Comparison of ENCODE assay signal across 8 cellular contexts in genomic region chr3:14431556-14431927, GRCh38. TPM values are rescaled to one million over a fixed set of nuclear protein-coding genes. Genes with fewer than 3 reads are reported as not detected.
DNase-seq lines count a peak whose midpoint lies in the region; ATAC-seq and TF ChIP-seq lines count a peak whose summit lies in the region.

No MANE protein-coding gene starts in this region.

- ATAC-seq in GM19025 (IDR thresholded peaks at IDR 0.05; ENCODE audit: low read depth, unreplicated experiment) (peak; percentile 19), HG03066 (IDR thresholded peaks at IDR 0.05; ENCODE audit: low read depth, unreplicated experiment) (peak; percentile 32), right cardiac atrium (no peak)

- CTCF ChIA-PET in A673 (lab: Charles Lee) = no interaction called here

- H3K4me3 ChIP-seq in A673 (ENCODE audit: low read depth, low read length, poor library complexity, severe bottlenecking) (no peak overlapping the region), right cardiac atrium (ENCODE audit: low read length) (no peak overlapping the region), tibial artery (no peak overlapping the region), brain microvascular endothelial cell (ENCODE audit: low read depth, low read length) (no peak overlapping the region)

- intact Hi-C loops in A673 (cut with micrococcal nuclease; ENCODE audit: unreplicated experiment) (no loop called here), right cardiac atrium (cut with DNase I) (no loop called here), tibial artery (cut with DNase I; ENCODE audit: low total_unique reads) (no loop called here)

- no peaks in the 10 kb centered on the region for H3K36me3 ChIP-seq in A673 (ENCODE audit: insufficient read depth, low read length, poor library complexity, severe bottlenecking)
- no peaks in the 10 kb centered on the region for H3K36me3 ChIP-seq in tibial artery
- no peaks in the 10 kb centered on the region for H3K36me3 ChIP-seq in brain microvascular endothelial cell (replicated peaks)

- TF ChIP-seq CTCF in A673 (conservative IDR thresholded peaks at IDR 0.05; ENCODE audit: low read depth, low read length) = 0 out of 2 replicates have a peak, but pooled peaks have one; percentile 12
- no peak for TF ChIP-seq CTCF in tibial artery (IDR thresholded peaks at IDR 0.05)
- TF ChIP-seq CTCF in brain microvascular endothelial cell (IDR thresholded peaks at IDR 0.05; ENCODE audit: low read depth, low read length, missing control alignments) = no peak

- WGBS in right cardiac atrium = 65% methylated on average over 8 of the region's 8 CpGs

- H3K27ac ChIP-seq in A673 (ENCODE audit: low read depth, low read length, poor library complexity, severe bottlenecking) = peak overlapping the region; percentile 68
- peak overlapping the region; percentile 49 for H3K27ac ChIP-seq in right cardiac atrium (ENCODE audit: low read length)
- peak overlapping the region; percentile 60 to 77 for H3K27ac ChIP-seq in tibial artery
- no peak overlapping the region for H3K27ac ChIP-seq in brain microvascular endothelial cell

- H3K27me3 ChIP-seq in A673 (replicated peaks; ENCODE audit: insufficient read depth, low read depth, low read length, poor library complexity) (no peaks in the 10 kb centered on the region), right cardiac atrium (ENCODE audit: control insufficient read depth, insufficient read depth) (no peaks in the 10 kb centered on the region), tibial artery (no peaks in the 10 kb centered on the region), brain microvascular endothelial cell (replicated peaks) (no peaks in the 10 kb centered on the region)

- BruUV-seq in A673 (replicated peaks; lab: Mats Ljungman, UMichigan) = no TSS peak

- H3K4me1 ChIP-seq in A673 (ENCODE audit: insufficient read depth, low read length, poor library complexity, severe bottlenecking) = peaks cover 49% of the 10 kb centered on the region
- peaks cover 46% of the 10 kb centered on the region for H3K4me1 ChIP-seq in right cardiac atrium (ENCODE audit: control insufficient read depth, insufficient read depth, low read length)
- peaks cover 0 to 41% (median 38%) of the 10 kb centered on the region in 4 donors for H3K4me1 ChIP-seq in tibial artery

- H3K9me3 ChIP-seq in A673 (ENCODE audit: low read depth, low read length, poor library complexity, severe bottlenecking) (no peaks in the 10 kb centered on the region), right cardiac atrium (ENCODE audit: control insufficient read depth, low read length) (no peaks in the 10 kb centered on the region), tibial artery (no peaks in the 10 kb centered on the region)

- in situ Hi-C loops in brain microvascular endothelial cell (cut with HindIII; ENCODE audit: low pct_ligation_motif_present, low sequenced_read_pairs) = no loop called here

- POLR2A ChIA-PET in A673 (lab: Charles Lee; ENCODE audit: low non-redundant PET) = no interaction called here

- DNase-seq in A673 (ENCODE audit: low spot score) = no peak
- peak; percentile 67 for DNase-seq in UCSD-AML1 (lab: John Stamatoyannopoulos, UW; ENCODE audit: unreplicated experiment)
- DNase-seq in right cardiac atrium = peak in 2 of 3 donors; percentile 45 to 56
- no peak for DNase-seq in tibial artery
- no peak for DNase-seq in NCI-H1417 (lab: John Stamatoyannopoulos, UW)
- DNase-seq in brain microvascular endothelial cell = no peak

RNA-seq across cellular contexts. Expression of gene SLC6A6, which starts 29.1 kb away (rescaled TPM):
- 48.8 and 55.1 TPM in 2 replicates for total RNA-seq in A673 (2021)
- 100 to 1,000 TPM in 1 of 4 donors, 10 to 100 TPM in 3; 21.3 to 106 (median 38.4) TPM for total RNA-seq in right cardiac atrium
- polyA plus RNA-seq in right cardiac atrium = 23.7 TPM

Comparison
In these comparisons a context has a peak if more than half of its experiments do, and no peak if none do; other contexts are left out.
1. DNase-seq: peak in UCSD-AML1 (single experiment) and right cardiac atrium (2 of 3); none in A673 (single experiment), tibial artery (0 of 2), NCI-H1417 (0 of 3) and brain microvascular endothelial cell (single experiment).
2. ATAC-seq: peak in GM19025 (single experiment) and HG03066 (single experiment); none in right cardiac atrium (0 of 2).